Comparison of ENCODE assay signal across 27 cellular contexts in genomic region chr13:64985075-64985474, GRCh38.
"Had no signal": no experiment of that assay in that cellular context is flagged by ENCODE, and none has a peak within 500 bp of the region (broad histone marks: within the 10 kb centered on the region; RNA-seq: fewer than 3 reads in every experiment).

No MANE protein-coding gene starts in this region.

- H3K9me3 ChIP-seq: colonic mucosa, esophagus squamous epithelium, gastrocnemius medialis, gastroesophageal sphincter had no signal

- H3K27ac Mint-ChIP-seq: dendritic cell treated with granulocyte-macrophage colony-stimulating factor and Interleukin-4, amounts not matched to agents 40 ng/mL and 50 ng/mL, for 4 days; effector memory CD8-positive, alpha-beta T cell; endodermal cell had no signal

- H3K4me2 ChIP-seq: hepatocyte had no signal

- H2AFZ ChIP-seq: hepatocyte had no signal

- H3K4me1 Mint-ChIP-seq: endodermal cell had no signal

- H3K27ac ChIP-seq: colonic mucosa, coronary artery, dorsolateral prefrontal cortex, epithelial cell of prostate, esophagus muscularis mucosa, esophagus squamous epithelium, foreskin keratinocyte, gastrocnemius medialis, gastroesophageal sphincter, heart left ventricle, heart right ventricle, hepatocyte had no signal

- FAIRE-seq: endothelial cell of umbilical vein had no signal

- H3K4me3 ChIP-seq: colonic mucosa, coronary artery, dorsolateral prefrontal cortex, esophagus muscularis mucosa, esophagus squamous epithelium, gastrocnemius medialis, gastroesophageal sphincter, heart left ventricle, heart right ventricle, hepatocyte had no signal

- H3K27me3 Mint-ChIP-seq: dendritic cell treated with granulocyte-macrophage colony-stimulating factor and Interleukin-4, amounts not matched to agents 40 ng/mL and 50 ng/mL, for 4 days; effector memory CD8-positive, alpha-beta T cell had no signal

- H3K36me3 ChIP-seq: colonic mucosa, esophagus muscularis mucosa, esophagus squamous epithelium, gastrocnemius medialis, gastroesophageal sphincter, heart left ventricle, heart right ventricle had no signal

- ATAC-seq: effector memory CD8-positive, alpha-beta T cell; esophagus mucosa; foreskin keratinocyte; gastrocnemius medialis; gastroesophageal sphincter; heart left ventricle; heart right ventricle had no signal

- DNase-seq: colonic mucosa; cortex of kidney; dermis blood vessel endothelial cell; dorsolateral prefrontal cortex; effector CD4-positive, alpha-beta T cell; effector CD8-positive, alpha-beta T cell; effector memory CD4-positive, alpha-beta T cell; effector memory CD8-positive, alpha-beta T cell; endodermal cell; erythroblast; esophagus squamous epithelium; foreskin fibroblast; foreskin keratinocyte; foreskin melanocyte; gastrocnemius medialis; glutamatergic neuron; head of caudate nucleus; heart left ventricle; heart right ventricle had no signal

- H3K79me2 ChIP-seq: hepatocyte had no signal

- H3K4me3 Mint-ChIP-seq: dendritic cell treated with granulocyte-macrophage colony-stimulating factor and Interleukin-4, amounts not matched to agents 40 ng/mL and 50 ng/mL, for 4 days; effector memory CD8-positive, alpha-beta T cell; endodermal cell had no signal

- H3K27me3 ChIP-seq: colonic mucosa, dorsolateral prefrontal cortex, esophagus muscularis mucosa, esophagus squamous epithelium, foreskin keratinocyte, gastrocnemius medialis, gastroesophageal sphincter, heart left ventricle, heart right ventricle, hepatocyte had no signal

- H3K4me1 ChIP-seq: colonic mucosa, esophagus muscularis mucosa, esophagus squamous epithelium, foreskin keratinocyte, gastrocnemius medialis, gastroesophageal sphincter, heart left ventricle, heart right ventricle had no signal
